2 cellular contexts compared by ENCODE assay signal in genomic region chr2:130185436-130185835, GRCh38.
TF ChIP-seq lines count a peak whose summit lies in the region.

No MANE protein-coding gene starts in this region.

TF ChIP-seq in HEK293, 187 proteins besides CTCF, POLR2A, EP300 and RAD21:
- TF ChIP-seq REST (tag by site-specific recombination; IDR thresholded peaks at IDR 0.05): peak; percentile 39; the same call in 1 of the 2 replicates
- no peak for TF ChIP-seq ZFP41 (tag by site-specific recombination; IDR thresholded peaks at IDR 0.05; ENCODE audit: borderline replicate concordance)
- no peak for TF ChIP-seq HOXD13 (CRISPR knock-in tag; IDR thresholded peaks at IDR 0.05; ENCODE audit: borderline replicate concordance)
- TF ChIP-seq ZFHX2 (tag by site-specific recombination; conservative IDR thresholded peaks at IDR 0.05): 0 out of 2 replicates have a peak, but pooled peaks have one; percentile 22
- no peak for TF ChIP-seq ZBTB1 (tag by site-specific recombination; IDR thresholded peaks at IDR 0.05)
- no peak for TF ChIP-seq ZNF645 (tag by site-specific recombination; IDR thresholded peaks at IDR 0.05)

TF ChIP-seq in K562, 482 proteins besides CTCF, POLR2A, EP300 and RAD21:
- no peak for TF ChIP-seq ETV1 (tag; conservative IDR thresholded peaks at IDR 0.05; ENCODE audit: low read depth)
- TF ChIP-seq ZBTB33 (CRISPR knock-in tag; IDR thresholded peaks at IDR 0.05): 0 out of 2 replicates have a peak, but pooled peaks have one; percentile 18
